In genomic region chr13:100032642-100033041, GRCh38 we compare ENCODE assay signal across 9 cellular contexts. TPM values are rescaled to one million over a fixed set of nuclear protein-coding genes. Genes with fewer than 3 reads are reported as not detected.
"Had no signal": no experiment of that assay in that cellular context is flagged by ENCODE, and none has a peak within 500 bp of the region (broad histone marks: within the 10 kb centered on the region; RNA-seq: fewer than 3 reads in every experiment).

No MANE protein-coding gene starts in this region.

RNA-seq across cellular contexts. Expression of gene ZIC2, which starts 51.1 kb away (rescaled TPM):
- total RNA-seq: activated naive CD4-positive, alpha-beta T cell treated with anti-CD3 and anti-CD28 coated beads for 36 hours; activated naive CD8-positive, alpha-beta T cell treated with anti-CD3 and anti-CD28 coated beads for 36 hours; activated naive CD8-positive, alpha-beta T cell treated with anti-CD3 and anti-CD28 coated beads, Interleukin-2, amount 10 ng/mL, durations not matched to agents 7 days and 5 days; activated T-helper 2 cell treated with anti-CD3 and anti-CD28 coated beads, Interferon-gamma antibody, Interleukin-2, Interleukin-4, amounts not matched to agents 10 μg/mL and 5 μg/mL and 100 μg/mL, durations not matched to agents 14 hours and 24 hours and 36 hours; aorta; ascending aorta; body of pancreas; bronchial epithelial cell; cardiac septum had no signal
